1 cellular context compared by ENCODE assay signal in the genomic region with DNA sequence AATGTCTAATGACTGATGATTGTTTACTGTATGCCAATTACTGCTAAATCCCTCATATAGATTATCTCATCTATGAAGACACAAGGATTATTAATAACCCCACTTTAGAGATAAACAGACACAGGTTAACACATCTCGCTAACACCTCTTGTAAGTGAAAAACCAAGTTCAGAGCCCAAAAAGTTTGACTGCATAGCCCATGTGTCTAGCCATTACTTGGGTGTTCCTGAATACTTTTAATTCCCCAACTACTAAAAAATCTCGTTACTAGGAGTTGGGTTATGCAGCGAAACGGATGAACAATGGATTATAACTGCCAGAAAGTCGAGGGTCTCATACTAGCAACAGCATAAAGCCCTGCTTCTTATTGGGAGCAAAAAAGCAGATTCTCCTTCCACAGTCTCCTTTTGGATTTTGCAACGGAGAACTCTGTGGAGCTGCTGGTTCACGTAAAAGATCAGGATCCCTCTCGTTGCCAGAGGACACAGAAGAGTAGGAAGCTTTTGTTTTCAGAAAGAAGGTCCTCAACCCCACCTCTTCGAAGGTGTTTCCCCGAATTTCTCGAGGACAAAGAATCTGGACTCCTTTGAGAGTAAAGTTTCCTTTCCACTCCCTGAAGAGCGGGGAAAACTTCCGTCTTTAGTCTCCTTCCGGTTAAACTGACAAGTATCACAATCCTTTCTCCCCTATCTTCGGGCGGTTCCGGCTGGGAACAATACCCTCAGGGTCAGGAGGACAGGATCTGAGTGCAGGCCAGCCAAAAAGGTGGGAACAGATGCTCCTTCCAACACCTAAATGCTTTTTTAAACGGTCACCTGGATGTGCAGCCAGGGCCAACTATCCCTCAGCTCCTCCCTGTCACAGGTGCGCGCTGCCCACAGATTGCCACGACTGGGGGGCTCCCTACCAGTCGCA.
A peak's percentile ranks its signal among the peaks of the same experiment; 100 is the strongest.
TF ChIP-seq lines count a peak whose summit lies in the region.

No MANE protein-coding gene starts in this region.

TF ChIP-seq in HepG2, 621 proteins besides CTCF, POLR2A, EP300 and RAD21 (continued from another document and continues in another):
- TF ChIP-seq ZNF558 (CRISPR knock-in tag; IDR thresholded peaks at IDR 0.05; ENCODE audit: borderline replicate concordance) (0 out of 2 replicates have a peak, but pooled peaks have one; percentile 5), SNAI1 (CRISPR knock-in tag; IDR thresholded peaks at IDR 0.05; ENCODE audit: borderline replicate concordance) (no peak), KDM5A (IDR thresholded peaks at IDR 0.05; ENCODE audit: borderline replicate concordance, low read length) (peak; percentile 72; the same call in 1 of the 2 replicates), DNMT1 (CRISPR knock-in tag; IDR thresholded peaks at IDR 0.05) (no peak), RORA (CRISPR knock-in tag; IDR thresholded peaks at IDR 0.05) (no peak), MTF2 (CRISPR knock-in tag; IDR thresholded peaks at IDR 0.05; ENCODE audit: borderline replicate concordance) (no peak), CREB1 (IDR thresholded peaks at IDR 0.05) (no peak), CREB1 (CRISPR knock-in tag; IDR thresholded peaks at IDR 0.05) (0 out of 2 replicates have a peak, but pooled peaks have one; percentile 16), ZNF629 (CRISPR knock-in tag; conservative IDR thresholded peaks at IDR 0.05) (no peak), SOX13 (IDR thresholded peaks at IDR 0.05) (0 out of 2 replicates have a peak, but pooled peaks have one; percentile 46), SOX13 (CRISPR knock-in tag; conservative IDR thresholded peaks at IDR 0.05 in 1 of 2, IDR thresholded peaks at IDR 0.05 in 1 of 2) (peak in 1 of 2 experiments; percentile 51; a peak in 2 of 4 replicates), ZMAT3 (CRISPR knock-in tag; conservative IDR thresholded peaks at IDR 0.05) (0 out of 2 replicates have a peak, but pooled peaks have one; percentile 17), TBX2 (CRISPR knock-in tag; IDR thresholded peaks at IDR 0.05; ENCODE audit: borderline replicate concordance) (0 out of 2 replicates have a peak, but pooled peaks have one; percentile 12), REL (CRISPR knock-in tag; conservative IDR thresholded peaks at IDR 0.05) (0 out of 2 replicates have a peak, but pooled peaks have one; percentile 14), NFKB2 (CRISPR knock-in tag; IDR thresholded peaks at IDR 0.05; ENCODE audit: borderline replicate concordance) (no peak), ZNF713 (CRISPR knock-in tag; IDR thresholded peaks at IDR 0.05) (no peak), SOX5 (CRISPR knock-in tag; IDR thresholded peaks at IDR 0.05; ENCODE audit: borderline replicate concordance) (no peak; the same call in 1 of the 2 replicates), ELF3 (CRISPR knock-in tag; IDR thresholded peaks at IDR 0.05) (peak; percentile 42), HIVEP1 (CRISPR knock-in tag; IDR thresholded peaks at IDR 0.05) (no peak), AKAP8 (CRISPR knock-in tag; IDR thresholded peaks at IDR 0.05) (peak; percentile 75; the same call in 1 of the 2 replicates), ERF (CRISPR knock-in tag; IDR thresholded peaks at IDR 0.05) (0 out of 2 replicates have a peak, but pooled peaks have one; percentile 17), GLI4 (CRISPR knock-in tag; IDR thresholded peaks at IDR 0.05; ENCODE audit: borderline replicate concordance) (no peak), SMAD3 (CRISPR knock-in tag; IDR thresholded peaks at IDR 0.05) (no peak), GABPA (IDR thresholded peaks at IDR 0.05; ENCODE audit: low read depth, low read length) (peak; percentile 28; the same call in 1 of the 2 replicates), GABPA (CRISPR knock-in tag; IDR thresholded peaks at IDR 0.05; ENCODE audit: low read depth) (peak; percentile 81), ZNF30 (CRISPR knock-in tag; IDR thresholded peaks at IDR 0.05) (0 out of 2 replicates have a peak, but pooled peaks have one; percentile 15), KMT2B (CRISPR knock-in tag; IDR thresholded peaks at IDR 0.05) (no peak), ZNF180 (CRISPR knock-in tag; IDR thresholded peaks at IDR 0.05; ENCODE audit: borderline replicate concordance, low read depth) (no peak), ZBTB38 (CRISPR knock-in tag; IDR thresholded peaks at IDR 0.05) (peak; percentile 23; the same call in 1 of the 2 replicates), ZNF20 (CRISPR knock-in tag; IDR thresholded peaks at IDR 0.05) (no peak), ETV5 (CRISPR knock-in tag; IDR thresholded peaks at IDR 0.05; ENCODE audit: borderline replicate concordance) (peak; percentile 64; the same call in 1 of the 2 replicates), ARNT2 (CRISPR knock-in tag; IDR thresholded peaks at IDR 0.05; ENCODE audit: low read depth) (peak; percentile 15; the same call in 1 of the 2 replicates), WIZ (CRISPR knock-in tag; IDR thresholded peaks at IDR 0.05) (no peak), ZFP1 (CRISPR knock-in tag; IDR thresholded peaks at IDR 0.05) (0 out of 2 replicates have a peak, but pooled peaks have one; percentile 30), SALL2 (CRISPR knock-in tag; IDR thresholded peaks at IDR 0.05) (peak; percentile 20; the same call in 1 of the 2 replicates), MAZ (IDR thresholded peaks at IDR 0.05; ENCODE audit: borderline replicate concordance, low read depth, low read length) (no peak), MAZ (CRISPR knock-in tag; IDR thresholded peaks at IDR 0.05; ENCODE audit: low read depth) (peak; percentile 37; the same call in 1 of the 2 replicates), ZNF430 (CRISPR knock-in tag; IDR thresholded peaks at IDR 0.05) (no peak), ZNF296 (CRISPR knock-in tag; conservative IDR thresholded peaks at IDR 0.05) (0 out of 2 replicates have a peak, but pooled peaks have one; percentile 15), ELF4 (CRISPR knock-in tag; IDR thresholded peaks at IDR 0.05; ENCODE audit: borderline replicate concordance) (peak; percentile 78; the same call in 1 of the 2 replicates), HOXA9 (CRISPR knock-in tag; IDR thresholded peaks at IDR 0.05; ENCODE audit: borderline replicate concordance) (0 out of 2 replicates have a peak, but pooled peaks have one; percentile 25)
- TF ChIP-seq, protein P1, sequence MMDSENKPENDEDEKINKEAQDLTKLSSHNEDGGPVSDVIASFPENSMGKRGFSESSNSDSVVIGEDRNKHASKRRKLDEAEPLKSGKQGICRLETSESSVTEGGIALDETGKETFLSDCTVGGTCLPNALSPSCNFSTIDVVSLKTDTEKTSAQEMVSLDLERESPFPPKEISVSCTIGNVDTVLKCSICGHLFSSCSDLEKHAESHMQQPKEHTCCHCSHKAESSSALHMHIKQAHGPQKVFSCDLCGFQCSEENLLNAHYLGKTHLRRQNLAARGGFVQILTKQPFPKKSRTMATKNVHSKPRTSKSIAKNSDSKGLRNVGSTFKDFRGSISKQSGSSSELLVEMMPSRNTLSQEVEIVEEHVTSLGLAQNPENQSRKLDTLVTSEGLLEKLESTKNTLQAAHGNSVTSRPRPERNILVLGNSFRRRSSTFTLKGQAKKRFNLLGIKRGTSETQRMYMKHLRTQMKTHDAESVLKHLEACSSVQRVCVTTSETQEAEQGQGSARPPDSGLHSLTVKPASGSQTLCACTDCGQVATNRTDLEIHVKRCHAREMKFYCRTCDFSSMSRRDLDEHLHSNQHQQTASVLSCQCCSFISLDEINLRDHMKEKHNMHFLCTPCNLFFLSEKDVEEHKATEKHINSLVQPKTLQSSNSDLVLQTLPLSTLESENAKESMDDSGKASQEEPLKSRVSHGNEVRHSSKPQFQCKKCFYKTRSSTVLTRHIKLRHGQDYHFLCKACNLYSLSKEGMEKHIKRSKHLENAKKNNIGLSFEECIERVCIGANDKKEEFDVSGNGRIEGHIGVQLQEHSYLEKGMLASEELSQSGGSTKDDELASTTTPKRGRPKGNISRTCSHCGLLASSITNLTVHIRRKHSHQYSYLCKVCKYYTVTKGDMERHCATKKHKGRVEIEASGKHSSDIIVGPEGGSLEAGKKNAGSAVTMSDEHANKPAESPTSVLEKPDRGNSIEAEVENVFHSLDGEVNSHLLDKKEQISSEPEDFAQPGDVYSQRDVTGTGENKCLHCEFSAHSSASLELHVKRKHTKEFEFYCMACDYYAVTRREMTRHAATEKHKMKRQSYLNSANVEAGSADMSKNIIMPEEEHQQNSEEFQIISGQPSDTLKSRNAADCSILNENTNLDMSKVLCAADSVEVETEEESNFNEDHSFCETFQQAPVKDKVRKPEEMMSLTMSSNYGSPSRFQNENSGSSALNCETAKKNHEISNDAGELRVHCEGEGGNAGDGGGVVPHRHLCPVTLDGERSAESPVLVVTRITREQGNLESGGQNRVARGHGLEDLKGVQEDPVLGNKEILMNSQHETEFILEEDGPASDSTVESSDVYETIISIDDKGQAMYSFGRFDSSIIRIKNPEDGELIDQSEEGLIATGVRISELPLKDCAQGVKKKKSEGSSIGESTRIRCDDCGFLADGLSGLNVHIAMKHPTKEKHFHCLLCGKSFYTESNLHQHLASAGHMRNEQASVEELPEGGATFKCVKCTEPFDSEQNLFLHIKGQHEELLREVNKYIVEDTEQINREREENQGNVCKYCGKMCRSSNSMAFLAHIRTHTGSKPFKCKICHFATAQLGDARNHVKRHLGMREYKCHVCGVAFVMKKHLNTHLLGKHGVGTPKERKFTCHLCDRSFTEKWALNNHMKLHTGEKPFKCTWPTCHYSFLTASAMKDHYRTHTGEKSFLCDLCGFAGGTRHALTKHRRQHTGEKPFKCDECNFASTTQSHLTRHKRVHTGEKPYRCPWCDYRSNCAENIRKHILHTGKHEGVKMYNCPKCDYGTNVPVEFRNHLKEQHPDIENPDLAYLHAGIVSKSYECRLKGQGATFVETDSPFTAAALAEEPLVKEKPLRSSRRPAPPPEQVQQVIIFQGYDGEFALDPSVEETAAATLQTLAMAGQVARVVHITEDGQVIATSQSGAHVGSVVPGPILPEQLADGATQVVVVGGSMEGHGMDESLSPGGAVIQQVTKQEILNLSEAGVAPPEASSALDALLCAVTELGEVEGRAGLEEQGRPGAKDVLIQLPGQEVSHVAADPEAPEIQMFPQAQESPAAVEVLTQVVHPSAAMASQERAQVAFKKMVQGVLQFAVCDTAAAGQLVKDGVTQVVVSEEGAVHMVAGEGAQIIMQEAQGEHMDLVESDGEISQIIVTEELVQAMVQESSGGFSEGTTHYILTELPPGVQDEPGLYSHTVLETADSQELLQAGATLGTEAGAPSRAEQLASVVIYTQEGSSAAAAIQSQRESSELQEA (CRISPR knock-in tag; IDR thresholded peaks at IDR 0.05; ENCODE audit: not compliant biosample characterization) = peak; percentile 45
- TF ChIP-seq, protein P2, sequence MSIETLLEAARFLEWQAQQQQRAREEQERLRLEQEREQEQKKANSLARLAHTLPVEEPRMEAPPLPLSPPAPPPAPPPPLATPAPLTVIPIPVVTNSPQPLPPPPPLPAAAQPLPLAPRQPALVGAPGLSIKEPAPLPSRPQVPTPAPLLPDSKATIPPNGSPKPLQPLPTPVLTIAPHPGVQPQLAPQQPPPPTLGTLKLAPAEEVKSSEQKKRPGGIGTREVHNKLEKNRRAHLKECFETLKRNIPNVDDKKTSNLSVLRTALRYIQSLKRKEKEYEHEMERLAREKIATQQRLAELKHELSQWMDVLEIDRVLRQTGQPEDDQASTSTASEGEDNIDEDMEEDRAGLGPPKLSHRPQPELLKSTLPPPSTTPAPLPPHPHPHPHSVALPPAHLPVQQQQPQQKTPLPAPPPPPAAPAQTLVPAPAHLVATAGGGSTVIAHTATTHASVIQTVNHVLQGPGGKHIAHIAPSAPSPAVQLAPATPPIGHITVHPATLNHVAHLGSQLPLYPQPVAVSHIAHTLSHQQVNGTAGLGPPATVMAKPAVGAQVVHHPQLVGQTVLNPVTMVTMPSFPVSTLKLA (IDR thresholded peaks at IDR 0.05) = no peak
- TF ChIP-seq, protein P3, sequence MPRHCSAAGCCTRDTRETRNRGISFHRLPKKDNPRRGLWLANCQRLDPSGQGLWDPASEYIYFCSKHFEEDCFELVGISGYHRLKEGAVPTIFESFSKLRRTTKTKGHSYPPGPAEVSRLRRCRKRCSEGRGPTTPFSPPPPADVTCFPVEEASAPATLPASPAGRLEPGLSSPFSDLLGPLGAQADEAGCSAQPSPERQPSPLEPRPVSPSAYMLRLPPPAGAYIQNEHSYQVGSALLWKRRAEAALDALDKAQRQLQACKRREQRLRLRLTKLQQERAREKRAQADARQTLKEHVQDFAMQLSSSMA (CRISPR knock-in tag; IDR thresholded peaks at IDR 0.05) = no peak
- TF ChIP-seq, protein P4, sequence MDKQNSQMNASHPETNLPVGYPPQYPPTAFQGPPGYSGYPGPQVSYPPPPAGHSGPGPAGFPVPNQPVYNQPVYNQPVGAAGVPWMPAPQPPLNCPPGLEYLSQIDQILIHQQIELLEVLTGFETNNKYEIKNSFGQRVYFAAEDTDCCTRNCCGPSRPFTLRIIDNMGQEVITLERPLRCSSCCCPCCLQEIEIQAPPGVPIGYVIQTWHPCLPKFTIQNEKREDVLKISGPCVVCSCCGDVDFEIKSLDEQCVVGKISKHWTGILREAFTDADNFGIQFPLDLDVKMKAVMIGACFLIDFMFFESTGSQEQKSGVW (CRISPR knock-in tag; IDR thresholded peaks at IDR 0.05; ENCODE audit: borderline replicate concordance) = no peak
- TF ChIP-seq, protein P5, sequence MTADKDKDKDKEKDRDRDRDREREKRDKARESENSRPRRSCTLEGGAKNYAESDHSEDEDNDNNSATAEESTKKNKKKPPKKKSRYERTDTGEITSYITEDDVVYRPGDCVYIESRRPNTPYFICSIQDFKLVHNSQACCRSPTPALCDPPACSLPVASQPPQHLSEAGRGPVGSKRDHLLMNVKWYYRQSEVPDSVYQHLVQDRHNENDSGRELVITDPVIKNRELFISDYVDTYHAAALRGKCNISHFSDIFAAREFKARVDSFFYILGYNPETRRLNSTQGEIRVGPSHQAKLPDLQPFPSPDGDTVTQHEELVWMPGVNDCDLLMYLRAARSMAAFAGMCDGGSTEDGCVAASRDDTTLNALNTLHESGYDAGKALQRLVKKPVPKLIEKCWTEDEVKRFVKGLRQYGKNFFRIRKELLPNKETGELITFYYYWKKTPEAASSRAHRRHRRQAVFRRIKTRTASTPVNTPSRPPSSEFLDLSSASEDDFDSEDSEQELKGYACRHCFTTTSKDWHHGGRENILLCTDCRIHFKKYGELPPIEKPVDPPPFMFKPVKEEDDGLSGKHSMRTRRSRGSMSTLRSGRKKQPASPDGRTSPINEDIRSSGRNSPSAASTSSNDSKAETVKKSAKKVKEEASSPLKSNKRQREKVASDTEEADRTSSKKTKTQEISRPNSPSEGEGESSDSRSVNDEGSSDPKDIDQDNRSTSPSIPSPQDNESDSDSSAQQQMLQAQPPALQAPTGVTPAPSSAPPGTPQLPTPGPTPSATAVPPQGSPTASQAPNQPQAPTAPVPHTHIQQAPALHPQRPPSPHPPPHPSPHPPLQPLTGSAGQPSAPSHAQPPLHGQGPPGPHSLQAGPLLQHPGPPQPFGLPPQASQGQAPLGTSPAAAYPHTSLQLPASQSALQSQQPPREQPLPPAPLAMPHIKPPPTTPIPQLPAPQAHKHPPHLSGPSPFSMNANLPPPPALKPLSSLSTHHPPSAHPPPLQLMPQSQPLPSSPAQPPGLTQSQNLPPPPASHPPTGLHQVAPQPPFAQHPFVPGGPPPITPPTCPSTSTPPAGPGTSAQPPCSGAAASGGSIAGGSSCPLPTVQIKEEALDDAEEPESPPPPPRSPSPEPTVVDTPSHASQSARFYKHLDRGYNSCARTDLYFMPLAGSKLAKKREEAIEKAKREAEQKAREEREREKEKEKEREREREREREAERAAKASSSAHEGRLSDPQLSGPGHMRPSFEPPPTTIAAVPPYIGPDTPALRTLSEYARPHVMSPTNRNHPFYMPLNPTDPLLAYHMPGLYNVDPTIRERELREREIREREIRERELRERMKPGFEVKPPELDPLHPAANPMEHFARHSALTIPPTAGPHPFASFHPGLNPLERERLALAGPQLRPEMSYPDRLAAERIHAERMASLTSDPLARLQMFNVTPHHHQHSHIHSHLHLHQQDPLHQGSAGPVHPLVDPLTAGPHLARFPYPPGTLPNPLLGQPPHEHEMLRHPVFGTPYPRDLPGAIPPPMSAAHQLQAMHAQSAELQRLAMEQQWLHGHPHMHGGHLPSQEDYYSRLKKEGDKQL (CRISPR knock-in tag; IDR thresholded peaks at IDR 0.05; ENCODE audit: low read depth) = no peak
